ENCODE assay signal across 1 cellular context in genomic region chr2:214830794-214831346, GRCh38.
TF ChIP-seq lines count a peak whose summit lies in the region.

No MANE protein-coding gene starts in this region.

TF ChIP-seq in K562, 482 proteins besides CTCF, POLR2A, EP300 and RAD21 (continued from another document):
- TF ChIP-seq UBTF (IDR thresholded peaks at IDR 0.05; ENCODE audit: borderline replicate concordance in 1 of 2, low read depth in 2 of 2, low read length in 2 of 2) (no peak), KAT2B (IDR thresholded peaks at IDR 0.05; ENCODE audit: low read depth, low read length) (no peak), RBM25 (IDR thresholded peaks at IDR 0.05; ENCODE audit: low read depth, low read length, severe bottlenecking) (no peak), NR2C2 (CRISPR knock-in tag; IDR thresholded peaks at IDR 0.05) (no peak), NR2C2 (tag; IDR thresholded peaks at IDR 0.05) (no peak), PRDM10 (IDR thresholded peaks at IDR 0.05; ENCODE audit: partially characterized antibody) (no peak)
TF ChIP-seq in K562: peak in this region for 0.
